ENCODE assay signal across 1 cellular context in the genomic region with DNA sequence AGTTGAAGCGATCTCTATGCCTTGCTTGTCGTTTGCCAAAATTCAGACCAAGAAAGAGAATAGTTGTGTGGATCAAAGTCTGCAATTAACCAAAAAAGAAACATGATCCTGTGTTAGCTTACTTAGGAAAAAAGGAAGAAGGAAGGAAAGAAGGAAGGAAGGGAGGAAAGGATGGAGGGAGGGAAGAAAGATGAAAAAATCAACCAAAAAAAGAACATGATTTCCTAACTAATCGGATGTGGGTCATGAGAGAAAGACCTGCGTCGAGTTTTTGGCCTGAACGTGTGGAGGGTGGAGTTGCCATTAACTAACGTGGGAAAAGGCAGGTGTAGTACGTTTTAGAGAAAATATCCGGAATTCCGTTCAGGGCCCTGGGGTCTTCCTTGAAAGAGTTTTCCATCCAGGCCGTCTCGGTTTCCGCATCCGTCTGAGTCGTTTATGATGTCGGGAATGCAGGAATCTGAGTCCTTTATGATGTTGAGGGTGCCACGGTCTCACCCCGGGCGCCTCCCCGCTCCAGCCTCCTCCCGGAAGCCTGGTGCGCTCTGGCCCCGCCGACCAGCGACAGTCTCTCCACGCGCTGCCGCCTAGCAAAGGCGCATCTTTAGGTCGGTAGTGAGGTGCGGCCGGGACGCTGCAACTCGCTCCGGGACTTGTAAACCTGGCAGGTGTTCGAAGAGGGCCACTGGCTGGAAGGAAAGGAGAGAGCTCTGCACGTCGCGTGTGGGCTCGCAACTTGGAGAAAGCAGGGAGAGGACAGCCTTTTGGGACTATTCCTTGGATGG.
TF ChIP-seq lines count a peak whose summit lies in the region.

No MANE protein-coding gene starts in this region.

TF ChIP-seq in H1, 55 proteins besides CTCF, POLR2A, EP300 and RAD21:
- TF ChIP-seq, protein P1, sequence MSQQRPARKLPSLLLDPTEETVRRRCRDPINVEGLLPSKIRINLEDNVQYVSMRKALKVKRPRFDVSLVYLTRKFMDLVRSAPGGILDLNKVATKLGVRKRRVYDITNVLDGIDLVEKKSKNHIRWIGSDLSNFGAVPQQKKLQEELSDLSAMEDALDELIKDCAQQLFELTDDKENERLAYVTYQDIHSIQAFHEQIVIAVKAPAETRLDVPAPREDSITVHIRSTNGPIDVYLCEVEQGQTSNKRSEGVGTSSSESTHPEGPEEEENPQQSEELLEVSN (IDR thresholded peaks at IDR 0.05): peak; percentile 14; the same call in 1 of the 2 replicates
